ENCODE assay signal across 20 cellular contexts in genomic region chr7:151477867-151478266, GRCh38. TPM values are rescaled to one million over a fixed set of nuclear protein-coding genes. Genes with fewer than 3 reads are reported as not detected.
DNase-seq lines count a peak whose midpoint lies in the region; ATAC-seq, FAIRE-seq and TF ChIP-seq lines count a peak whose summit lies in the region.
"Had no signal": no experiment of that assay in that cellular context is flagged by ENCODE, and none has a peak within 500 bp of the region (broad histone marks: within the 10 kb centered on the region; RNA-seq: fewer than 3 reads in every experiment).

No MANE protein-coding gene starts in this region.

- CTCF ChIA-PET in HepG2 (lab: Yijun Ruan, JAX; ENCODE audit: low intra/inter-chr PET ratio, low total read pairs) (no interaction called here), HEK293 (lab: Yijun Ruan, JAX) (interaction anchor here (0.6 to 1.6 kb wide), 3 partner anchors 14 to 152 kb away, joined by 3 to 4 read pairs (median 3); no protein-coding TSS in a partner anchor), Panc1 (lab: Charles Lee) (no interaction called here)

- H4K20me1 ChIP-seq in HepG2 (ENCODE audit: insufficient read depth, low read length): no peaks in the 10 kb centered on the region

- TF ChIP-seq POLR2A in HepG2 (IDR thresholded peaks at IDR 0.05; ENCODE audit: insufficient read depth in 1 of 2, low read depth in 2 of 2, low read length in 2 of 2) (no peak), right lobe of liver (IDR thresholded peaks at IDR 0.05) (no peak)

- ATAC-seq in HepG2: no peak
- ATAC-seq in right lobe of liver: no peak
- no peak for ATAC-seq in Panc1
- ATAC-seq in activated CD4-positive, CD25-positive, alpha-beta regulatory T cell treated with anti-CD3 and anti-CD28 coated beads, Interleukin-2, amount 50 U/mL, for 24 hours: no peak
- ATAC-seq in Right ventricle myocardium superior (ENCODE audit: poor library complexity): no peak
- ATAC-seq: CD8-positive, alpha-beta T cell had no signal

- H3K9ac ChIP-seq in HepG2 (ENCODE audit: insufficient read depth, low read depth, low read length): no peak overlapping the region
- H3K9ac ChIP-seq: BLaER1 treated with 17β-estradiol and CSF1 and Interleukin-3, amounts not matched to agents 10 nM and 100 nM had no signal

- TF ChIP-seq CTCF in HepG2 (CRISPR knock-in tag; IDR thresholded peaks at IDR 0.05): no peak
- no peak for TF ChIP-seq CTCF in right lobe of liver (IDR thresholded peaks at IDR 0.05)
- TF ChIP-seq CTCF in HEK293 (tag by site-specific recombination; IDR thresholded peaks at IDR 0.05): no peak
- TF ChIP-seq CTCF in Panc1 (IDR thresholded peaks at IDR 0.05): no peak

- intact Hi-C loops in HepG2 (cut with micrococcal nuclease; ENCODE audit: unreplicated experiment): no loop called here
- intact Hi-C loops in right lobe of liver (cut with DNase I): no loop called here
- intact Hi-C loops in Panc1 (cut with micrococcal nuclease; ENCODE audit: unreplicated experiment): no loop called here
- intact Hi-C loops in Right ventricle myocardium superior (cut with DNase I): no loop called here

- in situ Hi-C loops in HepG2 (cut with HindIII; ENCODE audit: extremely low pct_ligation_motif_present, low pct_unique_long_range_greater_than_20kb) (no loop called here), Panc1 (cut with HindIII; ENCODE audit: low pct_unique_long_range_greater_than_20kb, low sequenced_read_pairs) (no loop called here)

- H2AFZ ChIP-seq in HepG2 (ENCODE audit: low read length): no peak overlapping the region

- H3K36me3 ChIP-seq in HepG2 (replicated peaks in 1 of 2; ENCODE audit: control insufficient read depth in 1 of 2, insufficient read depth in 2 of 2, low read length in 2 of 2): peaks cover 9 to 46% of the 10 kb centered on the region in 2 experiments
- H3K36me3 ChIP-seq in right lobe of liver: peaks cover 0 to 4% (median 2%) of the 10 kb centered on the region in 4 donors
- peaks cover 4 to 46% of the 10 kb centered on the region in 2 experiments; a peak in 2 of 3 replicates for H3K36me3 ChIP-seq in HEK293 (ENCODE audit: control insufficient read depth in 2 of 2, insufficient read depth in 1 of 2, low read length in 2 of 2)
- H3K36me3 ChIP-seq in Panc1 (ENCODE audit: control insufficient read depth, insufficient read depth, low read length): peaks cover 28% of the 10 kb centered on the region; the same call in 1 of the 2 replicates

- H3K27me3 ChIP-seq in HepG2 (ENCODE audit: control insufficient read depth in 1 of 2, insufficient read depth in 2 of 2, low read length in 2 of 2) (no peaks in the 10 kb centered on the region), right lobe of liver (no peaks in the 10 kb centered on the region), Panc1 (ENCODE audit: control insufficient read depth, insufficient read depth, low read length) (no peaks in the 10 kb centered on the region)
- H3K27me3 ChIP-seq: BLaER1 treated with 17β-estradiol and CSF1 and Interleukin-3, amounts not matched to agents 10 nM and 100 nM had no signal

- H3K9me3 ChIP-seq in HepG2 (ENCODE audit: low read length) (no peaks in the 10 kb centered on the region), right lobe of liver (no peaks in the 10 kb centered on the region), HEK293 (ENCODE audit: control insufficient read depth, insufficient read depth, low read depth, low read length) (no peaks in the 10 kb centered on the region), Panc1 (ENCODE audit: control insufficient read depth, insufficient read depth, low read depth, low read length) (no peaks in the 10 kb centered on the region)
- H3K9me3 ChIP-seq: BLaER1 treated with 17β-estradiol and CSF1 and Interleukin-3, amounts not matched to agents 10 nM and 100 nM had no signal

- H3K79me2 ChIP-seq in HepG2 (ENCODE audit: insufficient read depth, low read length): peaks cover 6% of the 10 kb centered on the region

- no peak overlapping the region for H3K4me2 ChIP-seq in HepG2 (ENCODE audit: low read depth, low read length)
- H3K4me2 ChIP-seq: BLaER1 treated with 17β-estradiol and CSF1 and Interleukin-3, amounts not matched to agents 10 nM and 100 nM had no signal

- H3K4me1 ChIP-seq in HepG2 (ENCODE audit: insufficient read depth, low read length) (no peaks in the 10 kb centered on the region), right lobe of liver (no peaks in the 10 kb centered on the region), HEK293 (ENCODE audit: control insufficient read depth, insufficient read depth, low read length) (no peaks in the 10 kb centered on the region), Panc1 (ENCODE audit: control insufficient read depth, insufficient read depth, low read length) (peaks cover 15% of the 10 kb centered on the region)

- no peak for DNase-seq in HepG2 (ENCODE audit: low spot score)
- no peak for DNase-seq in right lobe of liver
- no peak for DNase-seq in Panc1 (ENCODE audit: low read depth, low spot score)
- DNase-seq in medulla oblongata (ENCODE audit: extremely low spot score): no peak
- no peak for DNase-seq in Right ventricle myocardium superior
- DNase-seq in superior temporal gyrus (ENCODE audit: extremely low spot score): no peak
- DNase-seq: Calu3; CD8-positive, alpha-beta T cell; HCEC 1CT; Karpas-422; KBM-7 had no signal

- TF ChIP-seq EP300 in HepG2 (IDR thresholded peaks at IDR 0.05; ENCODE audit: low read depth in 2 of 2, low read length in 2 of 2) (no peak), HepG2 (CRISPR knock-in tag; IDR thresholded peaks at IDR 0.05; ENCODE audit: borderline replicate concordance) (no peak)

- no peak overlapping the region for H3K27ac ChIP-seq in HepG2 (ENCODE audit: extremely low read length, insufficient read depth, low read length)
- H3K27ac ChIP-seq in right lobe of liver: no peak overlapping the region
- no peak overlapping the region for H3K27ac ChIP-seq in HEK293 (ENCODE audit: extremely low read depth, low read depth, low read length)
- H3K27ac ChIP-seq in Panc1 (ENCODE audit: low read length): peak overlapping the region; percentile 14; the same call in 1 of the 2 replicates
- H3K27ac ChIP-seq: 22Rv1; BLaER1 treated with 17β-estradiol and CSF1 and Interleukin-3, amounts not matched to agents 10 nM and 100 nM had no signal

- BruUV-seq in HepG2 (replicated peaks; lab: Mats Ljungman, UMichigan): no TSS peak
- no TSS peak for BruUV-seq in Panc1 (replicated peaks; lab: Mats Ljungman, UMichigan)

- H3K4me3 ChIP-seq in HepG2 (replicated peaks in 1 of 3; ENCODE audit: insufficient read depth in 1 of 3, low read depth in 2 of 3, low read length in 3 of 3): no peak overlapping the region
- H3K4me3 ChIP-seq in right lobe of liver: no peak overlapping the region
- H3K4me3 ChIP-seq in HEK293 (ENCODE audit: low read depth, low read length): no peak overlapping the region
- H3K4me3 ChIP-seq in Panc1 (ENCODE audit: low read depth in 2 of 2, low read length in 2 of 2): no peak overlapping the region
- H3K4me3 ChIP-seq: BLaER1 treated with 17β-estradiol and CSF1 and Interleukin-3, amounts not matched to agents 10 nM and 100 nM had no signal

- WGBS in HepG2 (ENCODE audit: low lambda C conversion rate): 97% methylated on average over 7 of the region's 7 CpGs
- 91% methylated on average over 7 of the region's 7 CpGs for WGBS in right lobe of liver (ENCODE audit: insufficient coverage, low coverage, low lambda C conversion rate, missing lambda C conversion rate)

- FAIRE-seq in HepG2 (lab: Jason Lieb, UNC): no peak
- FAIRE-seq: GM12891, GM18507, HTR-8/SVneo had no signal

- POLR2A ChIA-PET in HepG2 (lab: Yijun Ruan, JAX) (no interaction called here), HEK293 (lab: Yijun Ruan, JAX) (no interaction called here), Panc1 (lab: Charles Lee) (no interaction called here)

- no peak for TF ChIP-seq RAD21 in HepG2 (CRISPR knock-in tag; IDR thresholded peaks at IDR 0.05)

RNA-seq across cellular contexts. Expression of gene CRYGN, which starts 37.9 kb away (rescaled TPM):
- total RNA-seq in HepG2 (2016; rRNA removed; fragmentation: Illumina TruSeq; extraction: Trizol) (not detected in 2 replicates), right lobe of liver (not detected), Panc1 (2021; ENCODE audit: unreplicated experiment) (0.74 TPM), Right ventricle myocardium superior (0.43 TPM)
- total RNA-seq in HepG2 (2016; cell fraction: cytosol; rRNA removed; fragmentation: Illumina TruSeq; extraction: Trizol; ENCODE audit: low read depth): not detected in 2 replicates
- not detected in 2 replicates for total RNA-seq in HepG2 (2016; cell fraction: insoluble cytoplasmic fraction; rRNA removed; fragmentation: Illumina TruSeq; extraction: Trizol)
- total RNA-seq in HepG2 (2016; cell fraction: membrane; rRNA removed; fragmentation: Illumina TruSeq; extraction: Trizol): not detected in 2 replicates
- total RNA-seq in HepG2 (2016; cell fraction: nucleus; rRNA removed; fragmentation: Illumina TruSeq; extraction: Trizol): not detected in 2 replicates
- 0.11 TPM in 1 of 2 replicates, not detected in the other for polyA plus RNA-seq in HepG2 (2011; rRNA removed)
- not detected in 2 replicates for polyA plus RNA-seq in HepG2 (2011; cell fraction: cytosol; rRNA removed)
- 0.14 and 0.18 TPM in 2 replicates for polyA plus RNA-seq in HepG2 (2011; cell fraction: nucleus; rRNA removed)
- polyA plus RNA-seq in HepG2 (2012): not detected in 2 replicates
- polyA plus RNA-seq in HepG2 (2016; cell fraction: cytosol; fragmentation: Illumina TruSeq; extraction: Trizol; ENCODE audit: low read depth): not detected in 2 replicates
- not detected in 2 replicates for polyA plus RNA-seq in HepG2 (2016; cell fraction: insoluble cytoplasmic fraction; fragmentation: Illumina TruSeq; extraction: Trizol; ENCODE audit: low read depth)
- not detected in 2 replicates for polyA plus RNA-seq in HepG2 (2016; cell fraction: membrane; fragmentation: Illumina TruSeq; extraction: Trizol; ENCODE audit: low read depth)
- not detected in 2 replicates for polyA plus RNA-seq in HepG2 (2016; cell fraction: nucleus; fragmentation: Illumina TruSeq; extraction: Trizol; ENCODE audit: insufficient read depth, low read depth)
- 0.07 TPM in 1 of 2 replicates, not detected in the other for polyA minus RNA-seq in HepG2 (2011; rRNA and poly(A)+ RNA removed; ENCODE audit: low replicate concordance)
- polyA minus RNA-seq in HepG2 (2011; cell fraction: cytosol; rRNA and poly(A)+ RNA removed): not detected in 2 replicates
- polyA minus RNA-seq in HepG2 (2011; cell fraction: nucleus; rRNA and poly(A)+ RNA removed): not detected in 2 replicates
- 0.67 TPM for polyA plus RNA-seq in Panc1 (2012; ENCODE audit: insufficient read length)
- total RNA-seq: Calu3; CD8-positive, alpha-beta T cell; H4 had no signal
- polyA plus RNA-seq: AG04450 had no signal

RNA-seq across cellular contexts. Expression of gene RHEB, which starts 41.8 kb away (rescaled TPM):
- total RNA-seq in HepG2 (2016; rRNA removed; fragmentation: Illumina TruSeq; extraction: Trizol) (77.6 and 90.9 TPM in 2 replicates), right lobe of liver (10 to 100 TPM; 33.4 to 55.3 (median 49.7) TPM), Panc1 (2021; ENCODE audit: unreplicated experiment) (259 TPM), Right ventricle myocardium superior (119 TPM)
- 70.9 and 80.9 TPM in 2 replicates for total RNA-seq in HepG2 (2016; cell fraction: cytosol; rRNA removed; fragmentation: Illumina TruSeq; extraction: Trizol; ENCODE audit: low read depth)
- 75.1 and 83.8 TPM in 2 replicates for total RNA-seq in HepG2 (2016; cell fraction: insoluble cytoplasmic fraction; rRNA removed; fragmentation: Illumina TruSeq; extraction: Trizol)
- 105 and 115 TPM in 2 replicates for total RNA-seq in HepG2 (2016; cell fraction: membrane; rRNA removed; fragmentation: Illumina TruSeq; extraction: Trizol)
- 29.7 and 32.4 TPM in 2 replicates for total RNA-seq in HepG2 (2016; cell fraction: nucleus; rRNA removed; fragmentation: Illumina TruSeq; extraction: Trizol)
- polyA plus RNA-seq in HepG2 (2011; rRNA removed): 37.2 and 55.0 TPM in 2 replicates
- 20.7 and 28.6 TPM in 2 replicates for polyA plus RNA-seq in HepG2 (2011; cell fraction: cytosol; rRNA removed)
- 7.2 and 8.6 TPM in 2 replicates for polyA plus RNA-seq in HepG2 (2011; cell fraction: nucleus; rRNA removed)
- polyA plus RNA-seq in HepG2 (2012): 61.6 and 83.9 TPM in 2 replicates
- polyA plus RNA-seq in HepG2 (2016; cell fraction: cytosol; fragmentation: Illumina TruSeq; extraction: Trizol; ENCODE audit: low read depth): 82.9 and 126 TPM in 2 replicates
- 120 and 127 TPM in 2 replicates for polyA plus RNA-seq in HepG2 (2016; cell fraction: insoluble cytoplasmic fraction; fragmentation: Illumina TruSeq; extraction: Trizol; ENCODE audit: low read depth)
- 109 and 144 TPM in 2 replicates for polyA plus RNA-seq in HepG2 (2016; cell fraction: membrane; fragmentation: Illumina TruSeq; extraction: Trizol; ENCODE audit: low read depth)
- polyA plus RNA-seq in HepG2 (2016; cell fraction: nucleus; fragmentation: Illumina TruSeq; extraction: Trizol; ENCODE audit: insufficient read depth, low read depth): 75.2 and 77.3 TPM in 2 replicates
- 5.0 and 15.8 TPM in 2 replicates for polyA minus RNA-seq in HepG2 (2011; rRNA and poly(A)+ RNA removed; ENCODE audit: low replicate concordance)
- polyA minus RNA-seq in HepG2 (2011; cell fraction: cytosol; rRNA and poly(A)+ RNA removed): 22.2 and 27.0 TPM in 2 replicates
- 18.4 and 21.8 TPM in 2 replicates for polyA minus RNA-seq in HepG2 (2011; cell fraction: nucleus; rRNA and poly(A)+ RNA removed)
- 147 TPM for polyA plus RNA-seq in Panc1 (2012; ENCODE audit: insufficient read length)
